In the genomic region with DNA sequence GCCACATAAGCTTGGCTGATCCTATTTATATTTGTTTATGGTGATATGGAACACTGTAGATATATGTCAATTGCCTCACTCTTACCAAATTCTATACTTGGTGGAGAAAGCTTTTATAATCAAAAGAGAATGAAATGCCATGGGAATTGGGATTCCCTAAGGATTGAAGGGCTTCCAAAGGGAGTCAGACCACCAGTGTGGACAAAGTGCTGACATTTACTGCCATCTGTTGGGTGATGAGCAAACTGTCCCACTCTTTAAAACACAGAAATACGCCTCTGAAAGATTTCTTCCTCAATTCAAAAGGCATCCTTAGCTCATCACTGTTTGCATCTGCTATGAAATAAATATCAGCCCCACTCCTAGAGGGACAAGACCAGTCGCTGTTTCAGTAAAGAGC, we compare ENCODE assay signal across 10 cellular contexts. TPM values are rescaled to one million over a fixed set of nuclear protein-coding genes. Genes with fewer than 3 reads are reported as not detected.
A peak's percentile ranks its signal among the peaks of the same experiment; 100 is the strongest.
DNase-seq lines count a peak whose midpoint lies in the region; ATAC-seq and TF ChIP-seq lines count a peak whose summit lies in the region.
"Had no signal": no experiment of that assay in that cellular context is flagged by ENCODE, and none has a peak within 500 bp of the region (broad histone marks: within the 10 kb centered on the region; RNA-seq: fewer than 3 reads in every experiment).

No MANE protein-coding gene starts in this region.

- no peaks in the 10 kb centered on the region for H3K4me1 Mint-ChIP-seq in endothelial cell (ENCODE audit: unreplicated experiment)

- no peak overlapping the region for H3K27ac ChIP-seq in right atrium auricular region

- H3K9me3 ChIP-seq in right atrium auricular region = no peaks in the 10 kb centered on the region

- ATAC-seq in GM21786 (IDR thresholded peaks at IDR 0.05; ENCODE audit: unreplicated experiment) = no peak
- ATAC-seq in GM19023 (IDR thresholded peaks at IDR 0.05; ENCODE audit: unreplicated experiment) = no peak

- no peaks in the 10 kb centered on the region for H3K9me3 Mint-ChIP-seq in endothelial cell (ENCODE audit: unreplicated experiment)

- intact Hi-C loops in cardiac septum (cut with DNase I) = no loop called here

- no peak overlapping the region for H3K27ac Mint-ChIP-seq in endothelial cell (ENCODE audit: unreplicated experiment)

- no peaks in the 10 kb centered on the region for H3K36me3 Mint-ChIP-seq in endothelial cell (ENCODE audit: low read depth, unreplicated experiment)

- no peaks in the 10 kb centered on the region for H3K4me1 ChIP-seq in right atrium auricular region

- no peak overlapping the region for H3K4me3 ChIP-seq in right atrium auricular region

- DNase-seq in right atrium auricular region (ENCODE audit: low spot score) (no peak), cardiac septum (ENCODE audit: low spot score) (no peak), NCI-H446 treated with DMSO at 0.1 percent for 48 hours (lab: John Stamatoyannopoulos, UW) (peak; percentile 44), endothelial cell (ENCODE audit: low spot score) (no peak), DMS153 treated with DMSO at 0.1 percent for 48 hours (lab: John Stamatoyannopoulos, UW; ENCODE audit: unreplicated experiment) (no peak)
- no peak for DNase-seq in stimulated activated CD4-positive, alpha-beta T cell treated with anti-CD3 and anti-CD28 coated beads, Interleukin-1b, Interleukin-23, amount 100 ng/mL, for 48 hours
- DNase-seq: activated effector memory CD4-positive, alpha-beta T cell treated with Interleukin-2 at 50 U/mL for 16 hours; NCI-H187 had no signal

- TF ChIP-seq CTCF in right atrium auricular region (IDR thresholded peaks at IDR 0.05) (peak; percentile 21 to 51), endothelial cell (IDR thresholded peaks at IDR 0.05; ENCODE audit: unreplicated experiment) (peak; percentile 41)

- H3K27me3 ChIP-seq in right atrium auricular region = no peaks in the 10 kb centered on the region

- no peak overlapping the region for H3K4me3 Mint-ChIP-seq in endothelial cell (ENCODE audit: unreplicated experiment)

- H3K36me3 ChIP-seq in right atrium auricular region = no peaks in the 10 kb centered on the region

- H3K27me3 Mint-ChIP-seq in endothelial cell (ENCODE audit: unreplicated experiment) = peaks cover 4% of the 10 kb centered on the region

RNA-seq across cellular contexts. Expression of a gene that starts 7.1 kb away (rescaled TPM):
- 1 to 10 TPM in 1 of 2 donors, under 1 TPM in 1; 0.63 to 2.5 TPM for total RNA-seq in right atrium auricular region
- 8.8 TPM for total RNA-seq in cardiac septum
- total RNA-seq in endothelial cell (ENCODE audit: unreplicated experiment) = 0.41 TPM
